ENCODE assay signal across 32 cellular contexts in the genomic region with DNA sequence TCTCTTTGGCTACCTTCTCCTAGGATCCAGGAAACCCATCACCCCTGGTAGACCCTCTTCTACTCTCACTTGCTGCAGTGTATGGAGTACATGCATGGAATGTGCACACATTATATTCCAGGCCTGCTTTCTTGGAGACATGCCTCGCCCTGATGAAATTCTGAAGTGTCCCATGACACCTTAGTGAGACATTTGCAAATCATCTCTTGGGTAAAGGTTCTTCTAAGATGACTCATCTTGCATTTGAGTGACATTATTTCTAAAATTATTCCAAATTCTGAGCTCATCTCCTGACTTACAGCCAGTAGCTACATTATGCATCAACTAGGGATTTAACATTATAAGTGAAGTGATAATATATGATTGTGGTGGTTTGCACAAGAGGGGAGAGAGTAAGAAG. TPM values are rescaled to one million over a fixed set of nuclear protein-coding genes. Genes with fewer than 3 reads are reported as not detected.
DNase-seq lines count a peak whose midpoint lies in the region; ATAC-seq lines count a peak whose summit lies in the region.
"Had no signal": no experiment of that assay in that cellular context is flagged by ENCODE, and none has a peak within 500 bp of the region (broad histone marks: within the 10 kb centered on the region; RNA-seq: fewer than 3 reads in every experiment).

No MANE protein-coding gene starts in this region.

- peak; percentile 19 for DNase-seq in GM03348 (ENCODE audit: low spot score)
- DNase-seq in NCI-H460 (ENCODE audit: extremely low read depth, low read depth), result peak; percentile 38
- peak; percentile 59 for DNase-seq in putamen (ENCODE audit: low spot score)
- DNase-seq in cerebellar cortex (ENCODE audit: low spot score), result no peak
- no peak for DNase-seq in activated naive CD8-positive, alpha-beta T cell treated with anti-CD3 and anti-CD28 coated beads for 36 hours
- no peak for DNase-seq in activated naive CD8-positive, alpha-beta T cell treated with anti-CD3 and anti-CD28 coated beads, Interleukin-2, amount 50 U/mL, for 24 hours
- DNase-seq: activated CD4-positive, alpha-beta T cell treated with anti-CD3 and anti-CD28 coated beads for 36 hours; activated CD8-positive, alpha-beta T cell treated with anti-CD3 and anti-CD28 coated beads, Interleukin-2, amount 10 ng/mL, durations not matched to agents 7 days and 5 days; COR-L47; DMS53; endodermal cell; gastrocnemius medialis; left colon; mammary epithelial cell; MV-4-11; NCI-H1436; NCI-H2107; NCI-H345; NCI-H748 treated with DMSO at 0.1 percent for 48 hours; occipital lobe; substantia nigra; upper lobe of left lung had no signal

- ATAC-seq in esophagus mucosa, result peak; percentile 90
- ATAC-seq in HG03159 (IDR thresholded peaks at IDR 0.05; ENCODE audit: unreplicated experiment), result no peak
- ATAC-seq in activated naive CD8-positive, alpha-beta T cell treated with anti-CD3 and anti-CD28 coated beads, Interleukin-2, amount 50 U/mL, for 24 hours, result no peak
- ATAC-seq: activated CD4-positive, alpha-beta T cell treated with anti-CD3 and anti-CD28 coated beads for 36 hours; activated CD8-positive, alpha-beta T cell treated with anti-CD3 and anti-CD28 coated beads, Interleukin-2, amount 10 ng/mL, durations not matched to agents 7 days and 5 days; gastrocnemius medialis; left colon; natural killer cell treated with Interleukin-12 subunit alpha and Interleukin-12 subunit beta and Interleukin-15 and Interleukin-18, amount 100 ng/mL, for 72 hours; stimulated activated memory B cell treated with anti-CD40 and anti-IgM and Interleukin-4, amounts not matched to agents 10 μg/mL and 1 μg/mL and 100 μg/mL, for 72 hours had no signal

- no peak overlapping the region for H3K27ac Mint-ChIP-seq in activated naive CD8-positive, alpha-beta T cell treated with anti-CD3 and anti-CD28 coated beads for 36 hours
- no peak overlapping the region for H3K27ac Mint-ChIP-seq in activated naive CD8-positive, alpha-beta T cell treated with anti-CD3 and anti-CD28 coated beads, Interleukin-2, amount 50 U/mL, for 24 hours
- H3K27ac Mint-ChIP-seq: activated CD4-positive, alpha-beta T cell treated with anti-CD3 and anti-CD28 coated beads for 36 hours; activated CD8-positive, alpha-beta T cell treated with anti-CD3 and anti-CD28 coated beads, Interleukin-2, amount 10 ng/mL, durations not matched to agents 7 days and 5 days; activated naive CD4-positive, alpha-beta T cell treated with anti-CD3 and anti-CD28 coated beads, Interleukin-2, amount 50 U/mL, for 24 hours; activated T-helper 2 cell treated with anti-CD3 and anti-CD28 coated beads, Interferon-gamma antibody, Interleukin-2, Interleukin-4, amounts not matched to agents 10 μg/mL and 5 μg/mL and 100 μg/mL, durations not matched to agents 14 hours and 24 hours and 36 hours; endodermal cell; natural killer cell treated with Interleukin-12 subunit alpha and Interleukin-12 subunit beta and Interleukin-15 and Interleukin-18, amount 100 ng/mL, for 72 hours; stimulated activated memory B cell treated with anti-CD40 and anti-IgM and Interleukin-4, amounts not matched to agents 10 μg/mL and 1 μg/mL and 100 μg/mL, for 72 hours had no signal

- H3K4me3 Mint-ChIP-seq in activated naive CD8-positive, alpha-beta T cell treated with anti-CD3 and anti-CD28 coated beads for 36 hours, result no peak overlapping the region
- no peak overlapping the region for H3K4me3 Mint-ChIP-seq in activated naive CD8-positive, alpha-beta T cell treated with anti-CD3 and anti-CD28 coated beads, Interleukin-2, amount 50 U/mL, for 24 hours
- H3K4me3 Mint-ChIP-seq: activated CD4-positive, alpha-beta T cell treated with anti-CD3 and anti-CD28 coated beads for 36 hours; activated CD8-positive, alpha-beta T cell treated with anti-CD3 and anti-CD28 coated beads, Interleukin-2, amount 10 ng/mL, durations not matched to agents 7 days and 5 days; activated naive CD4-positive, alpha-beta T cell treated with anti-CD3 and anti-CD28 coated beads, Interleukin-2, amount 50 U/mL, for 24 hours; endodermal cell; natural killer cell treated with Interleukin-12 subunit alpha and Interleukin-12 subunit beta and Interleukin-15 and Interleukin-18, amount 100 ng/mL, for 72 hours; stimulated activated memory B cell treated with anti-CD40 and anti-IgM and Interleukin-4, amounts not matched to agents 10 μg/mL and 1 μg/mL and 100 μg/mL, for 72 hours had no signal

- no peaks in the 10 kb centered on the region for H3K4me1 Mint-ChIP-seq in activated naive CD8-positive, alpha-beta T cell treated with anti-CD3 and anti-CD28 coated beads for 36 hours
- H3K4me1 Mint-ChIP-seq in activated naive CD8-positive, alpha-beta T cell treated with anti-CD3 and anti-CD28 coated beads, Interleukin-2, amount 50 U/mL, for 24 hours, result no peaks in the 10 kb centered on the region
- H3K4me1 Mint-ChIP-seq: activated CD4-positive, alpha-beta T cell treated with anti-CD3 and anti-CD28 coated beads for 36 hours; activated naive CD4-positive, alpha-beta T cell treated with anti-CD3 and anti-CD28 coated beads, Interleukin-2, amount 50 U/mL, for 24 hours; endodermal cell; stimulated activated memory B cell treated with anti-CD40 and anti-IgM and Interleukin-4, amounts not matched to agents 10 μg/mL and 1 μg/mL and 100 μg/mL, for 72 hours had no signal

- H3K36me3 Mint-ChIP-seq in activated naive CD8-positive, alpha-beta T cell treated with anti-CD3 and anti-CD28 coated beads for 36 hours, result no peaks in the 10 kb centered on the region
- peaks cover 6% of the 10 kb centered on the region for H3K36me3 Mint-ChIP-seq in activated naive CD8-positive, alpha-beta T cell treated with anti-CD3 and anti-CD28 coated beads, Interleukin-2, amount 50 U/mL, for 24 hours (ENCODE audit: low read depth)

- H3K27me3 Mint-ChIP-seq in activated naive CD8-positive, alpha-beta T cell treated with anti-CD3 and anti-CD28 coated beads for 36 hours, result peaks cover 18% of the 10 kb centered on the region
- H3K27me3 Mint-ChIP-seq in activated naive CD8-positive, alpha-beta T cell treated with anti-CD3 and anti-CD28 coated beads, Interleukin-2, amount 50 U/mL, for 24 hours, result no peaks in the 10 kb centered on the region

- peaks cover 11% of the 10 kb centered on the region for H3K9me3 Mint-ChIP-seq in activated naive CD8-positive, alpha-beta T cell treated with anti-CD3 and anti-CD28 coated beads for 36 hours
- peaks cover 21% of the 10 kb centered on the region for H3K9me3 Mint-ChIP-seq in activated naive CD8-positive, alpha-beta T cell treated with anti-CD3 and anti-CD28 coated beads, Interleukin-2, amount 50 U/mL, for 24 hours

RNA-seq across cellular contexts. Expression of gene SDR9C7, which starts 49.8 kb away (rescaled TPM):
- total RNA-seq in NCI-H460 (2014; rRNA removed; shearing (Covaris generic)), result not detected in 2 replicates
- polyA plus RNA-seq in NCI-H460 (2014; cell fraction: nucleus; rRNA removed), result not detected in 2 replicates
- total RNA-seq in esophagus mucosa, result 26.0 TPM
- not detected for total RNA-seq in activated naive CD8-positive, alpha-beta T cell treated with anti-CD3 and anti-CD28 coated beads for 36 hours
- total RNA-seq: activated CD4-positive, alpha-beta T cell treated with anti-CD3 and anti-CD28 coated beads for 36 hours; activated CD8-positive, alpha-beta T cell treated with anti-CD3 and anti-CD28 coated beads, Interleukin-2, amount 10 ng/mL, durations not matched to agents 7 days and 5 days; activated T-helper 2 cell treated with anti-CD3 and anti-CD28 coated beads, Interferon-gamma antibody, Interleukin-2, Interleukin-4, amounts not matched to agents 10 μg/mL and 5 μg/mL and 100 μg/mL, durations not matched to agents 14 hours and 24 hours and 36 hours; ascending aorta; endodermal cell; left colon; mucosa of gallbladder; natural killer cell treated with Interleukin-12 subunit alpha and Interleukin-12 subunit beta and Interleukin-15 and Interleukin-18, amount 100 ng/mL, for 72 hours; pulmonary artery endothelial cell; RPMI7951; upper lobe of left lung had no signal
- polyA plus RNA-seq: mammary epithelial cell had no signal

Comparison
In these comparisons a context has a peak if more than half of its experiments do, and no peak if none do; other contexts are left out.
1. DNase-seq: peak in GM03348 (single experiment), NCI-H460 (single experiment) and putamen (single experiment); none in cerebellar cortex (single experiment), activated naive CD8-positive, alpha-beta T cell treated with anti-CD3 and anti-CD28 coated beads for 36 hours (single experiment) and activated naive CD8-positive, alpha-beta T cell treated with anti-CD3 and anti-CD28 coated beads, Interleukin-2, amount 50 U/mL, for 24 hours (single experiment).
2. RNA of gene SDR9C7, which starts 49.8 kb away (total RNA-seq): 26.0 TPM in esophagus mucosa (single experiment); not detected in NCI-H460 and not detected in activated naive CD8-positive, alpha-beta T cell treated with anti-CD3 and anti-CD28 coated beads for 36 hours; every median in the first group is over 10 times any median in the second.